8 cellular contexts compared by ENCODE assay signal in the genomic region with DNA sequence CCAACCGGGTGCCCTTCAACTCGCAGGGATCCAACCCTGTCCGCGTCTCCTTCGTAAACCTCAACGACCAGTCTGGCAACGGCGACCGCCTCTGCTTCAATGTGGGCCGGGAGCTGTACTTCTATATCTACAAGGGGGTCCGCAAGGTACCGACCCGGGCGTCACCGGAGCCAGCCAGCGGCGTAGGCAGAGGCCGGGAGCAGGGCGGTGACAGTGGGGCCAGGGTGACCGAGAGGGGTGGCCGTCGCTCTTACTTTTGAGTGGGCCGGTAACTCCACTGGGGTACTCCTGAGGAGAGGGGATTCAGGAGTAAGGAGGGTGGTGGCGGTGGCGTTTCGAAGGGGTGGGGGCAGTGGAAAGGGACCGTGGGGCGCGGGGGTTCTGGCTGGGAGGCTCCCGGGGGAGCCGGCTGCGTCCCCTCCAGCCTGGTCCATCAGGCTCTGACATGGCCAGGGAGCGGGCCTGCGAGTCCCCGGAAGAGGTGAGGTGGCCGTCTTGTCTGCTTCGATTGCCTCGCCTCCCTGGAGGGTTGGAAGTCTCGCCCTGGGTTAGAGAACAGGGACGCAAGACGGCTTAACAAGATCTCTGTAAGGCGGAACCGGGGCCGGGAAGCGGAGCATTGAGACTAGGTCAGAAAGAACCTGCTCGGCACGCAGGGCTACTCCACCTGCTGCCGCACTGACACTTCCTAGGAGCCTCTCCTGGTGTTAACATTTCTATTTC. TPM values are rescaled to one million over a fixed set of nuclear protein-coding genes. Genes with fewer than 3 reads are reported as not detected.
DNase-seq lines count a peak whose midpoint lies in the region; ATAC-seq and TF ChIP-seq lines count a peak whose summit lies in the region.

No MANE protein-coding gene starts in this region.

- no peak for TF ChIP-seq CTCF in Calu3 (IDR thresholded peaks at IDR 0.05; ENCODE audit: unreplicated experiment)
- TF ChIP-seq CTCF in lung (IDR thresholded peaks at IDR 0.05; ENCODE audit: control extremely low read depth, extremely low read depth) = no peak

- BruUV-seq in Calu3 (replicated peaks; lab: Mats Ljungman, UMichigan) = no TSS peak

- H3K4me3 ChIP-seq in duodenal mucosa (ENCODE audit: low read depth in 1 of 2, low read length in 2 of 2) = peak overlapping the region; percentile 87 to 98
- peak overlapping the region; percentile 92 for H3K4me3 ChIP-seq in lung

- 0 to 1% methylated on average over 47 to 48 of the region's 48 CpGs for WGBS in lung, 2 donors

- H3K9me3 ChIP-seq in duodenal mucosa (ENCODE audit: control insufficient read depth in 1 of 2, low read length in 2 of 2) (no peaks in the 10 kb centered on the region), lung (ENCODE audit: control insufficient read depth in 2 of 2, insufficient read depth in 1 of 2, low read length in 1 of 2) (no peaks in the 10 kb centered on the region)

- H3K4me1 Mint-ChIP-seq in Calu3 (ENCODE audit: low read depth, unreplicated experiment) = no peaks in the 10 kb centered on the region

- intact Hi-C loops in Calu3 (cut with micrococcal nuclease; ENCODE audit: unreplicated experiment) = no loop called here

- DNase-seq in Calu3 (peak; percentile 29), HT1080 (ENCODE audit: low read depth) (peak; percentile 10), lung (ENCODE audit: low spot score) (peak; percentile 46)
- DNase-seq in activated CD4-positive, alpha-beta T cell treated with anti-CD3 and anti-CD28 coated beads for 4 hours = peak; percentile 22 to 27
- DNase-seq in stimulated activated CD8-positive, alpha-beta memory T cell treated with anti-CD3 and anti-CD28 coated beads, Interleukin-15, amount 100 ng/mL, for 24 hours (ENCODE audit: low read depth) = peak; percentile 18

- CTCF ChIA-PET in Calu3 (lab: Charles Lee) = interaction anchor here (0.6 kb wide), 2 partner anchors 32 to 89 kb away, joined by 3 read pairs; no protein-coding TSS in a partner anchor

- H3K27me3 ChIP-seq in duodenal mucosa (ENCODE audit: control insufficient read depth in 1 of 2, insufficient read depth in 2 of 2, low read length in 2 of 2) (no peaks in the 10 kb centered on the region), lung (ENCODE audit: control insufficient read depth, insufficient read depth) (no peaks in the 10 kb centered on the region)

- H3K4me3 Mint-ChIP-seq in Calu3 (ENCODE audit: low read depth, unreplicated experiment) = peak overlapping the region; percentile 97

- H3K4me1 ChIP-seq in duodenal mucosa (ENCODE audit: control insufficient read depth in 1 of 2, insufficient read depth in 2 of 2, low read length in 2 of 2) (peaks cover 17 to 19% of the 10 kb centered on the region in 2 donors), lung (ENCODE audit: control insufficient read depth in 2 of 2, insufficient read depth in 2 of 2, low read length in 2 of 2) (peaks cover 0 to 6% of the 10 kb centered on the region in 2 donors)

- ATAC-seq in GM21360 (IDR thresholded peaks at IDR 0.05; ENCODE audit: unreplicated experiment) (peak; percentile 21), lung (ENCODE audit: insufficient read depth, low FRiP score) (peak; percentile 3), HG03095 (IDR thresholded peaks at IDR 0.05; ENCODE audit: unreplicated experiment) (no peak)

- peaks cover 30% of the 10 kb centered on the region for H3K36me3 Mint-ChIP-seq in Calu3 (ENCODE audit: insufficient read depth, unreplicated experiment)

- no peaks in the 10 kb centered on the region for H3K27me3 Mint-ChIP-seq in Calu3 (ENCODE audit: unreplicated experiment)

- peak overlapping the region; percentile 73 for H3K27ac Mint-ChIP-seq in Calu3 (ENCODE audit: unreplicated experiment)

- H3K27ac ChIP-seq in duodenal mucosa (ENCODE audit: low read depth, low read length) (peak overlapping the region; percentile 58), lung (ENCODE audit: low read depth in 1 of 2, low read length in 1 of 2) (peak overlapping the region; percentile 54 to 88)

- H3K36me3 ChIP-seq in duodenal mucosa (ENCODE audit: control insufficient read depth in 1 of 2, insufficient read depth in 2 of 2, low read length in 2 of 2) (no peaks in the 10 kb centered on the region), lung (ENCODE audit: control insufficient read depth in 2 of 2, insufficient read depth in 2 of 2, low read length in 2 of 2) (no peaks in the 10 kb centered on the region)

- peak overlapping the region; percentile 89 to 90 for H3K9ac ChIP-seq in duodenal mucosa (ENCODE audit: low read depth in 1 of 2, low read length in 2 of 2)

- H3K9me3 Mint-ChIP-seq in Calu3 (ENCODE audit: low read depth, unreplicated experiment) = no peaks in the 10 kb centered on the region

RNA-seq across cellular contexts. Expression of a gene that starts 0.5 kb away (rescaled TPM):
- total RNA-seq in Calu3 (2022) (33.0 and 37.6 TPM in 2 replicates), lung (10 to 100 TPM; 26.9 to 30.7 TPM)
- 18.7 and 21.6 TPM in 2 replicates for total RNA-seq in HT1080 (2014; rRNA removed; shearing (Covaris generic))
- 16.9 and 17.0 TPM in 2 replicates for polyA plus RNA-seq in HT1080 (2015; cell fraction: cytosol; rRNA removed)
- polyA plus RNA-seq in HT1080 (2015; cell fraction: nucleus; rRNA removed) = 20.7 and 21.7 TPM in 2 replicates
- 10 to 100 TPM; 10.3 to 12.5 TPM for polyA plus RNA-seq in lung

RNA-seq across cellular contexts. Expression of a gene that starts 53.3 kb away (rescaled TPM):
- total RNA-seq in Calu3 (2022) (1,038 and 1,111 TPM in 2 replicates), lung (1,000 to 10,000 TPM in 1 of 2 donors, 100 to 1,000 TPM in 1; 331 to 1,106 TPM)
- total RNA-seq in HT1080 (2014; rRNA removed; shearing (Covaris generic)) = 341 and 404 TPM in 2 replicates
- 836 and 933 TPM in 2 replicates for polyA plus RNA-seq in HT1080 (2015; cell fraction: cytosol; rRNA removed)
- polyA plus RNA-seq in HT1080 (2015; cell fraction: nucleus; rRNA removed) = 1,641 and 1,979 TPM in 2 replicates
- 100 to 1,000 TPM; 187 to 397 TPM for polyA plus RNA-seq in lung
